In genomic region chr16:779561-779960, GRCh38 we compare ENCODE assay signal across 26 cellular contexts. TPM values are rescaled to one million over a fixed set of nuclear protein-coding genes. Genes with fewer than 3 reads are reported as not detected.
"Had no signal": no experiment of that assay in that cellular context is flagged by ENCODE, and none has a peak within 500 bp of the region (broad histone marks: within the 10 kb centered on the region; RNA-seq: fewer than 3 reads in every experiment).

No MANE protein-coding gene starts in this region.

- H3K9me3 ChIP-seq: colonic mucosa, esophagus muscularis mucosa, esophagus squamous epithelium, gastrocnemius medialis, gastroesophageal sphincter, heart left ventricle, heart right ventricle had no signal

- H3K4me1 ChIP-seq: colonic mucosa, foreskin keratinocyte, gastrocnemius medialis had no signal

- H3K27ac ChIP-seq: colonic mucosa, coronary artery, dorsolateral prefrontal cortex, epithelial cell of prostate, esophagus muscularis mucosa, esophagus squamous epithelium, foreskin keratinocyte, gastrocnemius medialis, gastroesophageal sphincter, heart left ventricle, heart right ventricle had no signal

- DNase-seq: colonic mucosa; cortex of kidney; dermis blood vessel endothelial cell; dorsolateral prefrontal cortex; effector CD4-positive, alpha-beta T cell; effector CD8-positive, alpha-beta T cell; effector memory CD4-positive, alpha-beta T cell; effector memory CD8-positive, alpha-beta T cell; endodermal cell; erythroblast; esophagus squamous epithelium; foreskin fibroblast; foreskin keratinocyte; foreskin melanocyte; gastrocnemius medialis; glutamatergic neuron; head of caudate nucleus; heart left ventricle; heart right ventricle had no signal

- H3K4me3 ChIP-seq: colonic mucosa, coronary artery, dorsolateral prefrontal cortex, esophagus muscularis mucosa, esophagus squamous epithelium, gastrocnemius medialis, gastroesophageal sphincter, heart left ventricle, heart right ventricle had no signal

- H3K36me3 ChIP-seq: colonic mucosa, esophagus muscularis mucosa, esophagus squamous epithelium, gastrocnemius medialis, gastroesophageal sphincter, heart left ventricle, heart right ventricle had no signal

RNA-seq across cellular contexts. Expression of gene MSLN, which starts 19.0 kb away (rescaled TPM):
- polyA plus RNA-seq: endothelial cell of umbilical vein, fibroblast of lung, heart left ventricle had no signal

RNA-seq across cellular contexts. Expression of gene GNG13, which starts 21.0 kb away (rescaled TPM):
- polyA plus RNA-seq: endothelial cell of umbilical vein, esophagus, fibroblast of lung, foreskin keratinocyte, heart left ventricle, heart right ventricle had no signal
